ENCODE assay signal across 8 cellular contexts in genomic region chr20:38893485-38894090, GRCh38. TPM values are rescaled to one million over a fixed set of nuclear protein-coding genes. Genes with fewer than 3 reads are reported as not detected.
DNase-seq lines count a peak whose midpoint lies in the region; ATAC-seq lines count a peak whose summit lies in the region.

No MANE protein-coding gene starts in this region.

- H3K27me3 ChIP-seq in mesenchymal stem cell (ENCODE audit: control insufficient read depth in 1 of 2, insufficient read depth in 1 of 2, low read length in 2 of 2), result peaks cover 44 to 88% of the 10 kb centered on the region in 2 experiments

- H3K4me1 ChIP-seq in mesenchymal stem cell (ENCODE audit: control insufficient read depth, insufficient read depth, low read depth, low read length), result peaks cover 3% of the 10 kb centered on the region

- H2AFZ ChIP-seq in mesenchymal stem cell (ENCODE audit: low read depth, low read length), result no peak overlapping the region

- H3K4ac ChIP-seq in mesenchymal stem cell (ENCODE audit: low read depth in 1 of 2, low read length in 2 of 2), result no peak overlapping the region

- H3K36me3 ChIP-seq in mesenchymal stem cell (ENCODE audit: control insufficient read depth in 1 of 2, insufficient read depth in 2 of 2, low read depth in 1 of 2, low read length in 2 of 2), result no peaks in the 10 kb centered on the region

- no peak overlapping the region for H3K14ac ChIP-seq in mesenchymal stem cell (ENCODE audit: low read length in 2 of 2)

- POLR2A ChIA-PET in activated CD8-positive, alpha-beta T cell treated with anti-CD3 and anti-CD28 coated beads, Interleukin-2, amount 10 ng/mL, durations not matched to agents 7 days and 5 days (lab: Charles Lee), result interaction anchor here (0.5 to 4.1 kb wide), 8 partner anchors 12 to 133 kb away, joined by 3 to 36 read pairs (median 4); partner anchors contain the start of gene PPP1R16B

- no peak overlapping the region for H3K23ac ChIP-seq in mesenchymal stem cell (ENCODE audit: low read length in 2 of 2)

- H2BK5ac ChIP-seq in mesenchymal stem cell (ENCODE audit: low read depth, low read length, poor library complexity, severe bottlenecking), result no peak overlapping the region

- DNase-seq in NCI-H524 (lab: John Stamatoyannopoulos, UW) (peak; percentile 28 to 97), NCI-H524 treated with DMSO at 0.1 percent for 48 hours (lab: John Stamatoyannopoulos, UW) (no peak), NCI-H748 treated with DMSO at 0.1 percent for 48 hours (lab: John Stamatoyannopoulos, UW) (peak; percentile 57), mesenchymal stem cell (peak; percentile 28)
- DNase-seq in activated CD8-positive, alpha-beta T cell treated with anti-CD3 and anti-CD28 coated beads, Interleukin-2, amount 10 ng/mL, durations not matched to agents 7 days and 5 days, result peak; percentile 82
- DNase-seq in effector CD8-positive, alpha-beta T cell (lab: John Stamatoyannopoulos, UW), result peak; percentile 62
- DNase-seq in stimulated activated CD8-positive, alpha-beta memory T cell treated with anti-CD3 and anti-CD28 coated beads, Interleukin-4, amount 100 ng/mL, for 4 hours (ENCODE audit: low read depth in 2 of 2, low spot score in 1 of 2), result peak; percentile 63 to 65

- H3K9me3 Mint-ChIP-seq in activated CD8-positive, alpha-beta T cell treated with anti-CD3 and anti-CD28 coated beads, Interleukin-2, amount 10 ng/mL, durations not matched to agents 7 days and 5 days (ENCODE audit: insufficient read depth), result no peaks in the 10 kb centered on the region

- H2AK5ac ChIP-seq in mesenchymal stem cell (ENCODE audit: low read length, severe bottlenecking), result no peak overlapping the region

- peaks cover 46% of the 10 kb centered on the region for H3K4me1 Mint-ChIP-seq in activated CD8-positive, alpha-beta T cell treated with anti-CD3 and anti-CD28 coated beads, Interleukin-2, amount 10 ng/mL, durations not matched to agents 7 days and 5 days (ENCODE audit: low read depth)

- ATAC-seq in HG03280 (IDR thresholded peaks at IDR 0.05; ENCODE audit: unreplicated experiment), result peak; percentile 42
- peak; percentile 93 for ATAC-seq in activated CD8-positive, alpha-beta T cell treated with anti-CD3 and anti-CD28 coated beads, Interleukin-2, amount 10 ng/mL, durations not matched to agents 7 days and 5 days

- H2BK120ac ChIP-seq in mesenchymal stem cell (ENCODE audit: low read depth, low read length), result no peak overlapping the region

- H3K9ac ChIP-seq in mesenchymal stem cell (ENCODE audit: low read length), result no peak overlapping the region

- no peaks in the 10 kb centered on the region for H3K79me1 ChIP-seq in mesenchymal stem cell (replicated peaks; ENCODE audit: low read length, poor library complexity, severe bottlenecking)

- peak overlapping the region; percentile 3 for H3K4me3 Mint-ChIP-seq in activated CD8-positive, alpha-beta T cell treated with anti-CD3 and anti-CD28 coated beads, Interleukin-2, amount 10 ng/mL, durations not matched to agents 7 days and 5 days

- H3K27me3 Mint-ChIP-seq in activated CD8-positive, alpha-beta T cell treated with anti-CD3 and anti-CD28 coated beads, Interleukin-2, amount 10 ng/mL, durations not matched to agents 7 days and 5 days (ENCODE audit: low read depth), result no peaks in the 10 kb centered on the region

- WGBS in mesenchymal stem cell, result 11% methylated on average over 16 of the region's 26 CpGs

- H3K36me3 Mint-ChIP-seq in activated CD8-positive, alpha-beta T cell treated with anti-CD3 and anti-CD28 coated beads, Interleukin-2, amount 10 ng/mL, durations not matched to agents 7 days and 5 days (ENCODE audit: low read depth), result peaks cover 41% of the 10 kb centered on the region

- no peak overlapping the region for H4K91ac ChIP-seq in mesenchymal stem cell (ENCODE audit: low read length)

- no peak overlapping the region for H3K4me3 ChIP-seq in mesenchymal stem cell (ENCODE audit: insufficient read depth in 1 of 2, low read depth in 1 of 2, low read length in 2 of 2)

- H3K4me2 ChIP-seq in mesenchymal stem cell (ENCODE audit: low read length, poor library complexity, severe bottlenecking), result no peak overlapping the region

- H3K18ac ChIP-seq in mesenchymal stem cell (ENCODE audit: low read depth in 1 of 2, low read length in 2 of 2), result no peak overlapping the region

- H2BK12ac ChIP-seq in mesenchymal stem cell (ENCODE audit: low read length in 2 of 2), result no peak overlapping the region

- H2BK15ac ChIP-seq in mesenchymal stem cell (ENCODE audit: low read depth, poor library complexity, severe bottlenecking), result no peak overlapping the region

- peak overlapping the region; percentile 73 for H3K27ac Mint-ChIP-seq in activated CD8-positive, alpha-beta T cell treated with anti-CD3 and anti-CD28 coated beads, Interleukin-2, amount 10 ng/mL, durations not matched to agents 7 days and 5 days

- no peaks in the 10 kb centered on the region for H3K9me3 ChIP-seq in mesenchymal stem cell (ENCODE audit: control insufficient read depth, low read length)

- CTCF ChIA-PET in activated CD8-positive, alpha-beta T cell treated with anti-CD3 and anti-CD28 coated beads, Interleukin-2, amount 10 ng/mL, durations not matched to agents 7 days and 5 days (lab: Charles Lee), result interaction anchor here (0.7 to 4.7 kb wide), 32 partner anchors 8 to 246 kb away, joined by 3 to 54 read pairs (median 6); partner anchors contain the start of genes FAM83D and PPP1R16B

- H3K27ac ChIP-seq in mesenchymal stem cell (ENCODE audit: low read length, poor library complexity, severe bottlenecking), result no peak overlapping the region

- no peak overlapping the region for H4K8ac ChIP-seq in mesenchymal stem cell (ENCODE audit: low read length)

RNA-seq across cellular contexts. Expression of gene FAM83D, which starts 32.6 kb away (rescaled TPM):
- 10 to 100 TPM; 24.9 to 25.6 TPM for total RNA-seq in activated CD8-positive, alpha-beta T cell treated with anti-CD3 and anti-CD28 coated beads, Interleukin-2, amount 10 ng/mL, durations not matched to agents 7 days and 5 days
- 2.8 TPM for polyA plus RNA-seq in mesenchymal stem cell (2013, experiment 1 of 2)
- polyA plus RNA-seq in mesenchymal stem cell (2013, experiment 2 of 2), result 2.8 TPM
